ENCODE assay signal across 8 cellular contexts in the genomic region with DNA sequence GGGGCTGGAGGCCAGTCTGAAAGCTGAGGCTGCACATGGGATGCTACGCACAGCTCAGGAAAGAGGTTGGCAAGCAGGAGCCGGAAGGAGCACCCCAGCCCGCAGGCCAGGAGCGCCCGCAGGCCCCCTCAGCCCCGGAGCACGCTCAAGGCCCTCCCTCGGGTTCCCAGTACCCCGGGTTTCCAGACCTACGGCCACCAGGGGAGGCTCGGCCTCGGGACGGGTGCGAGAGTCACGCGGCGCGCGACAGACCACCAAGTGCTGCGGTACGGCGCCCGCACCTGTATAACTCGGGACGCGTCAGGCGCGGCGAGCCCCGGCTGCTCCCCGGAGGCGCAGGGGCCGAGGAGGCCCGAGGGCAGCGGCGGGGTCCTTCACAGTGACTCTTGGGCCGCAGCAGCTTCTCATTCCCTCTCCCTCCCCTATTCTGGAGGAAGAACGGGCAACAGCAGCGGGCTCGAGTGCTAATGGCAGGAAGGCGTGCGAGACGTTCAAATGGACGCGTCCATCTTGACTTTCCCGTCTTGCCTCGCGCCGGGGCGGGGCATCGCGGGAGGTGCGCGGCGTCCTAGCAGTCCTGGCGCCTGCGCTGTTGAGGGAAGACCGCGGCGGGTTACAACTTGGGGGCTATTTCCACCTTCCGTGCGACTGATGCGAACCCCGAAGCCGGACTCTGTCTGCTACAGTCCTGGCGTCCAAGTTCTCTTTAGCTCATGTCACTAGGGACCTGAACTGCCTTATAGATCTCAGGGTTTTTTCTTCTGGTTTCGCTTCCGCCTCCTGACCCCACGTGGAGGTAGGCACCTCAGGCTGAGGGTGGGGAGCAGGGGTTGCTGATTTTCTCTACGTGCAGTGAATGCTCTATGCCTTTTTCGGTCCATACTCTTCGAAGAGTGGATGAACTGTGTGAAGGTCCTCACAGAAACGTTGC. TPM values are rescaled to one million over a fixed set of nuclear protein-coding genes. Genes with fewer than 3 reads are reported as not detected.
DNase-seq lines count a peak whose midpoint lies in the region; ATAC-seq and TF ChIP-seq lines count a peak whose summit lies in the region.

A gene with protein sequence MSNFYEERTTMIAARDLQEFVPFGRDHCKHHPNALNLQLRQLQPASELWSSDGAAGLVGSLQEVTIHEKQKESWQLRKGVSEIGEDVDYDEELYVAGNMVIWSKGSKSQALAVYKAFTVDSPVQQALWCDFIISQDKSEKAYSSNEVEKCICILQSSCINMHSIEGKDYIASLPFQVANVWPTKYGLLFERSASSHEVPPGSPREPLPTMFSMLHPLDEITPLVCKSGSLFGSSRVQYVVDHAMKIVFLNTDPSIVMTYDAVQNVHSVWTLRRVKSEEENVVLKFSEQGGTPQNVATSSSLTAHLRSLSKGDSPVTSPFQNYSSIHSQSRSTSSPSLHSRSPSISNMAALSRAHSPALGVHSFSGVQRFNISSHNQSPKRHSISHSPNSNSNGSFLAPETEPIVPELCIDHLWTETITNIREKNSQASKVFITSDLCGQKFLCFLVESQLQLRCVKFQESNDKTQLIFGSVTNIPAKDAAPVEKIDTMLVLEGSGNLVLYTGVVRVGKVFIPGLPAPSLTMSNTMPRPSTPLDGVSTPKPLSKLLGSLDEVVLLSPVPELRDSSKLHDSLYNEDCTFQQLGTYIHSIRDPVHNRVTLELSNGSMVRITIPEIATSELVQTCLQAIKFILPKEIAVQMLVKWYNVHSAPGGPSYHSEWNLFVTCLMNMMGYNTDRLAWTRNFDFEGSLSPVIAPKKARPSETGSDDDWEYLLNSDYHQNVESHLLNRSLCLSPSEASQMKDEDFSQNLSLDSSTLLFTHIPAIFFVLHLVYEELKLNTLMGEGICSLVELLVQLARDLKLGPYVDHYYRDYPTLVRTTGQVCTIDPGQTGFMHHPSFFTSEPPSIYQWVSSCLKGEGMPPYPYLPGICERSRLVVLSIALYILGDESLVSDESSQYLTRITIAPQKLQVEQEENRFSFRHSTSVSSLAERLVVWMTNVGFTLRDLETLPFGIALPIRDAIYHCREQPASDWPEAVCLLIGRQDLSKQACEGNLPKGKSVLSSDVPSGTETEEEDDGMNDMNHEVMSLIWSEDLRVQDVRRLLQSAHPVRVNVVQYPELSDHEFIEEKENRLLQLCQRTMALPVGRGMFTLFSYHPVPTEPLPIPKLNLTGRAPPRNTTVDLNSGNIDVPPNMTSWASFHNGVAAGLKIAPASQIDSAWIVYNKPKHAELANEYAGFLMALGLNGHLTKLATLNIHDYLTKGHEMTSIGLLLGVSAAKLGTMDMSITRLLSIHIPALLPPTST (N-terminal part only) (minus strand): TSS at position 533 of the 931 bp plus-strand sequence. CDS start 3,368 bp downstream, outside the sequence.

- no peak for TF ChIP-seq POLR2A in stomach (IDR thresholded peaks at IDR 0.05)

- peaks cover 3% of the 10 kb centered on the region for H3K27me3 Mint-ChIP-seq in GM23338 (ENCODE audit: insufficient read depth, low read depth, poor library complexity)
- H3K27me3 Mint-ChIP-seq in neural crest cell (ENCODE audit: low read depth) = peaks cover 3% of the 10 kb centered on the region

- intact Hi-C loops in stomach (cut with DNase I; ENCODE audit: low total_unique reads) = no loop called here

- peaks cover 9% of the 10 kb centered on the region; the same call in 2 of the 3 replicates for H3K4me1 Mint-ChIP-seq in GM23338
- peaks cover 16% of the 10 kb centered on the region for H3K4me1 Mint-ChIP-seq in neural crest cell

- H3F3A ChIP-seq in GM23338 (replicated peaks; ENCODE audit: low read depth) = no peaks in the 10 kb centered on the region

- DNase-seq in ELF-1 (ENCODE audit: low read depth, low spot score) (peak; percentile 90), GM23338 (ENCODE audit: low spot score) (peak; percentile 96), Kasumi-1 (lab: John Stamatoyannopoulos, UW) (peak; percentile 75 to 87), SHP77 treated with DMSO at 0.1 percent for 48 hours (lab: John Stamatoyannopoulos, UW) (peak; percentile 76), fibroblast of villous mesenchyme (ENCODE audit: low read depth) (peak; percentile 68), neural crest cell (ENCODE audit: low read depth, low spot score) (peak; percentile 80), stomach (peak; percentile 83)
- peak; percentile 78 for DNase-seq in activated effector memory CD4-positive, alpha-beta T cell treated with Interleukin-2 at 50 U/mL for 16 hours

- peak within 1 kb of the TSS; percentile 89 for H3K4me3 Mint-ChIP-seq in GM23338
- H3K4me3 Mint-ChIP-seq in neural crest cell = peak within 1 kb of the TSS; percentile 93

- peak within 1 kb of the TSS; percentile 92 for H3K4me2 ChIP-seq in GM23338

- TF ChIP-seq CTCF in GM23338 (conservative IDR thresholded peaks at IDR 0.05; ENCODE audit: low read depth in 2 of 2) (0 out of 4 replicates have a peak, but pooled peaks of 1 of the 2 experiments have one; percentile 11), fibroblast of villous mesenchyme (IDR thresholded peaks at IDR 0.05; ENCODE audit: insufficient read depth, low read depth, low read length) (no peak), neural crest cell (conservative IDR thresholded peaks at IDR 0.05) (no peak), stomach (IDR thresholded peaks at IDR 0.05) (no peak)

- no peaks in the 10 kb centered on the region for H4K20me1 ChIP-seq in GM23338 (replicated peaks; ENCODE audit: insufficient read depth)

- H3K9me2 ChIP-seq in GM23338 (ENCODE audit: insufficient read depth) = no peaks in the 10 kb centered on the region

- H3K4me3 ChIP-seq in GM23338 (peak within 1 kb of the TSS; percentile 91), fibroblast of villous mesenchyme (ENCODE audit: low read depth, low read length) (peak within 1 kb of the TSS; percentile 67), stomach (peak within 1 kb of the TSS; percentile 95 to 99 (median 96))

- H3K9me3 Mint-ChIP-seq in GM23338 (no peaks in the 10 kb centered on the region), neural crest cell (no peaks in the 10 kb centered on the region)

- no peaks in the 10 kb centered on the region for H3K36me3 ChIP-seq in GM23338 (ENCODE audit: insufficient read depth)
- peaks cover 11 to 17% (median 16%) of the 10 kb centered on the region in 4 donors for H3K36me3 ChIP-seq in stomach

- H3K36me3 Mint-ChIP-seq in GM23338 (ENCODE audit: low read depth) (peaks cover 17% of the 10 kb centered on the region; the same call in 2 of the 3 replicates), neural crest cell (ENCODE audit: low read depth) (no peaks in the 10 kb centered on the region)

- 0 to 1% (median 0%) methylated on average over 37 to 73 of the region's 73 CpGs for WGBS in stomach, 5 donors

- H3K27ac ChIP-seq in GM23338 (ENCODE audit: low read depth) (peak within 1 kb of the TSS; percentile 98), stomach (peak within 1 kb of the TSS; percentile 86 to 93 (median 90))

- H3K27ac Mint-ChIP-seq in GM23338 = peak within 1 kb of the TSS; percentile 97
- peak within 1 kb of the TSS; percentile 97 for H3K27ac Mint-ChIP-seq in neural crest cell (ENCODE audit: unreplicated experiment)

- H2AFZ ChIP-seq in GM23338 = peak within 1 kb of the TSS; percentile 94

- no peak for TF ChIP-seq EP300 in stomach (IDR thresholded peaks at IDR 0.05)

- H3K79me2 ChIP-seq in GM23338 (replicated peaks; ENCODE audit: insufficient read depth) = peaks cover 25% of the 10 kb centered on the region

- H3K27me3 ChIP-seq in GM23338 (ENCODE audit: insufficient read depth) (no peaks in the 10 kb centered on the region), stomach (no peaks in the 10 kb centered on the region)

- no peaks in the 10 kb centered on the region for H3K9me3 ChIP-seq in stomach

- ATAC-seq in GM23338 = peak; percentile 91

- H3K4me1 ChIP-seq in GM23338 (ENCODE audit: insufficient read depth) = peaks cover 4% of the 10 kb centered on the region; the same call in 1 of the 2 replicates
- H3K4me1 ChIP-seq in stomach = peaks cover 0 to 32% (median 22%) of the 10 kb centered on the region in 4 donors

TF ChIP-seq in GM23338, 12 proteins besides CTCF, POLR2A, EP300 and RAD21:
- TF ChIP-seq CREB1 (CRISPR knock-in tag; IDR thresholded peaks at IDR 0.05; ENCODE audit: low read depth) = peak; percentile 26; the same call in 1 of the 2 replicates
- TF ChIP-seq, protein P1, sequence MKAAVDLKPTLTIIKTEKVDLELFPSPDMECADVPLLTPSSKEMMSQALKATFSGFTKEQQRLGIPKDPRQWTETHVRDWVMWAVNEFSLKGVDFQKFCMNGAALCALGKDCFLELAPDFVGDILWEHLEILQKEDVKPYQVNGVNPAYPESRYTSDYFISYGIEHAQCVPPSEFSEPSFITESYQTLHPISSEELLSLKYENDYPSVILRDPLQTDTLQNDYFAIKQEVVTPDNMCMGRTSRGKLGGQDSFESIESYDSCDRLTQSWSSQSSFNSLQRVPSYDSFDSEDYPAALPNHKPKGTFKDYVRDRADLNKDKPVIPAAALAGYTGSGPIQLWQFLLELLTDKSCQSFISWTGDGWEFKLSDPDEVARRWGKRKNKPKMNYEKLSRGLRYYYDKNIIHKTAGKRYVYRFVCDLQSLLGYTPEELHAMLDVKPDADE (IDR thresholded peaks at IDR 0.05) = peak; percentile 61; the same call in 1 of the 2 replicates
- TF ChIP-seq ZNF331 (CRISPR knock-in tag; IDR thresholded peaks at IDR 0.05; ENCODE audit: low read depth) = no peak
- TF ChIP-seq POLR2AphosphoS5 (IDR thresholded peaks at IDR 0.05; ENCODE audit: low read depth) = peak; percentile 98
- no peak for TF ChIP-seq JUNB (IDR thresholded peaks at IDR 0.05; ENCODE audit: unreplicated experiment)
TF ChIP-seq in GM23338: peak in this region for 3.

RNA-seq across cellular contexts. Expression of the gene that starts here (rescaled TPM):
- total RNA-seq in GM23338 (2014; rRNA removed; shearing (Covaris generic)) = 148 and 175 TPM in 2 replicates
- polyA plus RNA-seq in GM23338 (2016; fragmentation: Nextera tagmentation; extraction: Ambion mirVana) = 14.0 and 17.8 TPM in 2 replicates
- total RNA-seq in fibroblast of villous mesenchyme = 54.1 and 54.8 TPM in 2 replicates
- 69.0 and 70.0 TPM in 2 replicates for total RNA-seq in neural crest cell
- total RNA-seq in stomach = 100 to 1,000 TPM in 1 of 5 donors, 10 to 100 TPM in 4; 60.0 to 200 (median 77.3) TPM
- polyA plus RNA-seq in stomach = 1 to 10 TPM; 4.9 to 6.1 (median 5.1) TPM

Comparison
In these comparisons a context has a peak if more than half of its experiments do, and no peak if none do; other contexts are left out.
1. Peak in every context shown above with its lines: DNase-seq, ATAC-seq, H3K4me3 ChIP-seq and H3K27ac ChIP-seq.